1 cellular context compared by ENCODE assay signal in genomic region chr18:76410660-76411417, GRCh38.
TF ChIP-seq lines count a peak whose summit lies in the region.

No MANE protein-coding gene starts in this region.

TF ChIP-seq in GM12878, 131 proteins besides CTCF, POLR2A, EP300 and RAD21 (continued from another document):
- TF ChIP-seq, protein P1, sequence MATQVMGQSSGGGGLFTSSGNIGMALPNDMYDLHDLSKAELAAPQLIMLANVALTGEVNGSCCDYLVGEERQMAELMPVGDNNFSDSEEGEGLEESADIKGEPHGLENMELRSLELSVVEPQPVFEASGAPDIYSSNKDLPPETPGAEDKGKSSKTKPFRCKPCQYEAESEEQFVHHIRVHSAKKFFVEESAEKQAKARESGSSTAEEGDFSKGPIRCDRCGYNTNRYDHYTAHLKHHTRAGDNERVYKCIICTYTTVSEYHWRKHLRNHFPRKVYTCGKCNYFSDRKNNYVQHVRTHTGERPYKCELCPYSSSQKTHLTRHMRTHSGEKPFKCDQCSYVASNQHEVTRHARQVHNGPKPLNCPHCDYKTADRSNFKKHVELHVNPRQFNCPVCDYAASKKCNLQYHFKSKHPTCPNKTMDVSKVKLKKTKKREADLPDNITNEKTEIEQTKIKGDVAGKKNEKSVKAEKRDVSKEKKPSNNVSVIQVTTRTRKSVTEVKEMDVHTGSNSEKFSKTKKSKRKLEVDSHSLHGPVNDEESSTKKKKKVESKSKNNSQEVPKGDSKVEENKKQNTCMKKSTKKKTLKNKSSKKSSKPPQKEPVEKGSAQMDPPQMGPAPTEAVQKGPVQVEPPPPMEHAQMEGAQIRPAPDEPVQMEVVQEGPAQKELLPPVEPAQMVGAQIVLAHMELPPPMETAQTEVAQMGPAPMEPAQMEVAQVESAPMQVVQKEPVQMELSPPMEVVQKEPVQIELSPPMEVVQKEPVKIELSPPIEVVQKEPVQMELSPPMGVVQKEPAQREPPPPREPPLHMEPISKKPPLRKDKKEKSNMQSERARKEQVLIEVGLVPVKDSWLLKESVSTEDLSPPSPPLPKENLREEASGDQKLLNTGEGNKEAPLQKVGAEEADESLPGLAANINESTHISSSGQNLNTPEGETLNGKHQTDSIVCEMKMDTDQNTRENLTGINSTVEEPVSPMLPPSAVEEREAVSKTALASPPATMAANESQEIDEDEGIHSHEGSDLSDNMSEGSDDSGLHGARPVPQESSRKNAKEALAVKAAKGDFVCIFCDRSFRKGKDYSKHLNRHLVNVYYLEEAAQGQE (IDR thresholded peaks at IDR 0.05; ENCODE audit: low read depth, low read length) = no peak
- TF ChIP-seq RAD51 (IDR thresholded peaks at IDR 0.05) (no peak), PAX5 (IDR thresholded peaks at IDR 0.05; ENCODE audit: borderline replicate concordance, low read depth, low read length) (0 out of 2 replicates have a peak, but pooled peaks have one; percentile 11), ZBTB40 (IDR thresholded peaks at IDR 0.05; ENCODE audit: borderline replicate concordance) (no peak), ZSCAN29 (IDR thresholded peaks at IDR 0.05) (no peak), ZBED1 (IDR thresholded peaks at IDR 0.05; ENCODE audit: borderline replicate concordance) (no peak; the same call in 1 of the 2 replicates), STAT1 (conservative IDR thresholded peaks at IDR 0.05) (no peak), DPF2 (IDR thresholded peaks at IDR 0.05) (peak; percentile 84), TCF7 (IDR thresholded peaks at IDR 0.05; ENCODE audit: borderline replicate concordance) (peak; percentile 98), STAT3 (IDR thresholded peaks at IDR 0.05; ENCODE audit: low read depth, low read length) (no peak), BACH1 (IDR thresholded peaks at IDR 0.05; ENCODE audit: borderline replicate concordance) (no peak; the same call in 1 of the 2 replicates), ZNF622 (IDR thresholded peaks at IDR 0.05) (no peak), JUNB (IDR thresholded peaks at IDR 0.05) (peak; percentile 91), CBX3 (IDR thresholded peaks at IDR 0.05; ENCODE audit: borderline replicate concordance, low read depth) (no peak), TBL1XR1 (IDR thresholded peaks at IDR 0.05; ENCODE audit: low read depth, low read length) (no peak), SIN3A (IDR thresholded peaks at IDR 0.05; ENCODE audit: low read depth, low read length) (no peak), RBBP5 (conservative IDR thresholded peaks at IDR 0.05) (no peak), ASH2L (IDR thresholded peaks at IDR 0.05; ENCODE audit: borderline replicate concordance, low read depth) (no peak), CBFB (IDR thresholded peaks at IDR 0.05; ENCODE audit: low read depth) (no peak), ETV6 (conservative IDR thresholded peaks at IDR 0.05 in 1 of 2, IDR thresholded peaks at IDR 0.05 in 1 of 2; ENCODE audit: borderline replicate concordance in 1 of 2, low read depth in 1 of 2) (no peak), CHD4 (IDR thresholded peaks at IDR 0.05) (no peak), BRCA1 (IDR thresholded peaks at IDR 0.05; ENCODE audit: low read depth, low read length) (no peak), MTA3 (IDR thresholded peaks at IDR 0.05; ENCODE audit: borderline replicate concordance, low read length) (peak; percentile 38; the same call in 1 of the 2 replicates), MEF2B (IDR thresholded peaks at IDR 0.05; ENCODE audit: partially characterized antibody, poor library complexity, severe bottlenecking) (peak; percentile 89)
- TF ChIP-seq, protein P2, sequence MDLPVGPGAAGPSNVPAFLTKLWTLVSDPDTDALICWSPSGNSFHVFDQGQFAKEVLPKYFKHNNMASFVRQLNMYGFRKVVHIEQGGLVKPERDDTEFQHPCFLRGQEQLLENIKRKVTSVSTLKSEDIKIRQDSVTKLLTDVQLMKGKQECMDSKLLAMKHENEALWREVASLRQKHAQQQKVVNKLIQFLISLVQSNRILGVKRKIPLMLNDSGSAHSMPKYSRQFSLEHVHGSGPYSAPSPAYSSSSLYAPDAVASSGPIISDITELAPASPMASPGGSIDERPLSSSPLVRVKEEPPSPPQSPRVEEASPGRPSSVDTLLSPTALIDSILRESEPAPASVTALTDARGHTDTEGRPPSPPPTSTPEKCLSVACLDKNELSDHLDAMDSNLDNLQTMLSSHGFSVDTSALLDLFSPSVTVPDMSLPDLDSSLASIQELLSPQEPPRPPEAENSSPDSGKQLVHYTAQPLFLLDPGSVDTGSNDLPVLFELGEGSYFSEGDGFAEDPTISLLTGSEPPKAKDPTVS (IDR thresholded peaks at IDR 0.05; ENCODE audit: low read depth, low read length) = no peak
- TF ChIP-seq, protein P3, sequence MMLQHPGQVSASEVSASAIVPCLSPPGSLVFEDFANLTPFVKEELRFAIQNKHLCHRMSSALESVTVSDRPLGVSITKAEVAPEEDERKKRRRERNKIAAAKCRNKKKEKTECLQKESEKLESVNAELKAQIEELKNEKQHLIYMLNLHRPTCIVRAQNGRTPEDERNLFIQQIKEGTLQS (IDR thresholded peaks at IDR 0.05; ENCODE audit: borderline replicate concordance, extremely low read depth, low read depth, low read length) = no peak
- TF ChIP-seq, protein P4, sequence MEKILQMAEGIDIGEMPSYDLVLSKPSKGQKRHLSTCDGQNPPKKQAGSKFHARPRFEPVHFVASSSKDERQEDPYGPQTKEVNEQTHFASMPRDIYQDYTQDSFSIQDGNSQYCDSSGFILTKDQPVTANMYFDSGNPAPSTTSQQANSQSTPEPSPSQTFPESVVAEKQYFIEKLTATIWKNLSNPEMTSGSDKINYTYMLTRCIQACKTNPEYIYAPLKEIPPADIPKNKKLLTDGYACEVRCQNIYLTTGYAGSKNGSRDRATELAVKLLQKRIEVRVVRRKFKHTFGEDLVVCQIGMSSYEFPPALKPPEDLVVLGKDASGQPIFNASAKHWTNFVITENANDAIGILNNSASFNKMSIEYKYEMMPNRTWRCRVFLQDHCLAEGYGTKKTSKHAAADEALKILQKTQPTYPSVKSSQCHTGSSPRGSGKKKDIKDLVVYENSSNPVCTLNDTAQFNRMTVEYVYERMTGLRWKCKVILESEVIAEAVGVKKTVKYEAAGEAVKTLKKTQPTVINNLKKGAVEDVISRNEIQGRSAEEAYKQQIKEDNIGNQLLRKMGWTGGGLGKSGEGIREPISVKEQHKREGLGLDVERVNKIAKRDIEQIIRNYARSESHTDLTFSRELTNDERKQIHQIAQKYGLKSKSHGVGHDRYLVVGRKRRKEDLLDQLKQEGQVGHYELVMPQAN (conservative IDR thresholded peaks at IDR 0.05) = no peak
- TF ChIP-seq, protein P5, sequence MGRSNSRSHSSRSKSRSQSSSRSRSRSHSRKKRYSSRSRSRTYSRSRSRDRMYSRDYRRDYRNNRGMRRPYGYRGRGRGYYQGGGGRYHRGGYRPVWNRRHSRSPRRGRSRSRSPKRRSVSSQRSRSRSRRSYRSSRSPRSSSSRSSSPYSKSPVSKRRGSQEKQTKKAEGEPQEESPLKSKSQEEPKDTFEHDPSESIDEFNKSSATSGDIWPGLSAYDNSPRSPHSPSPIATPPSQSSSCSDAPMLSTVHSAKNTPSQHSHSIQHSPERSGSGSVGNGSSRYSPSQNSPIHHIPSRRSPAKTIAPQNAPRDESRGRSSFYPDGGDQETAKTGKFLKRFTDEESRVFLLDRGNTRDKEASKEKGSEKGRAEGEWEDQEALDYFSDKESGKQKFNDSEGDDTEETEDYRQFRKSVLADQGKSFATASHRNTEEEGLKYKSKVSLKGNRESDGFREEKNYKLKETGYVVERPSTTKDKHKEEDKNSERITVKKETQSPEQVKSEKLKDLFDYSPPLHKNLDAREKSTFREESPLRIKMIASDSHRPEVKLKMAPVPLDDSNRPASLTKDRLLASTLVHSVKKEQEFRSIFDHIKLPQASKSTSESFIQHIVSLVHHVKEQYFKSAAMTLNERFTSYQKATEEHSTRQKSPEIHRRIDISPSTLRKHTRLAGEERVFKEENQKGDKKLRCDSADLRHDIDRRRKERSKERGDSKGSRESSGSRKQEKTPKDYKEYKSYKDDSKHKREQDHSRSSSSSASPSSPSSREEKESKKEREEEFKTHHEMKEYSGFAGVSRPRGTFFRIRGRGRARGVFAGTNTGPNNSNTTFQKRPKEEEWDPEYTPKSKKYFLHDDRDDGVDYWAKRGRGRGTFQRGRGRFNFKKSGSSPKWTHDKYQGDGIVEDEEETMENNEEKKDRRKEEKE (IDR thresholded peaks at IDR 0.05) = no peak
- TF ChIP-seq, protein P6, sequence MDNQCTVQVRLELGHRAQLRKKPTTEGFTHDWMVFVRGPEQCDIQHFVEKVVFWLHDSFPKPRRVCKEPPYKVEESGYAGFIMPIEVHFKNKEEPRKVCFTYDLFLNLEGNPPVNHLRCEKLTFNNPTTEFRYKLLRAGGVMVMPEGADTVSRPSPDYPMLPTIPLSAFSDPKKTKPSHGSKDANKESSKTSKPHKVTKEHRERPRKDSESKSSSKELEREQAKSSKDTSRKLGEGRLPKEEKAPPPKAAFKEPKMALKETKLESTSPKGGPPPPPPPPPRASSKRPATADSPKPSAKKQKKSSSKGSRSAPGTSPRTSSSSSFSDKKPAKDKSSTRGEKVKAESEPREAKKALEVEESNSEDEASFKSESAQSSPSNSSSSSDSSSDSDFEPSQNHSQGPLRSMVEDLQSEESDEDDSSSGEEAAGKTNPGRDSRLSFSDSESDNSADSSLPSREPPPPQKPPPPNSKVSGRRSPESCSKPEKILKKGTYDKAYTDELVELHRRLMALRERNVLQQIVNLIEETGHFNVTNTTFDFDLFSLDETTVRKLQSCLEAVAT (IDR thresholded peaks at IDR 0.05) = peak; percentile 45; the same call in 1 of the 2 replicates
- TF ChIP-seq, protein P7, sequence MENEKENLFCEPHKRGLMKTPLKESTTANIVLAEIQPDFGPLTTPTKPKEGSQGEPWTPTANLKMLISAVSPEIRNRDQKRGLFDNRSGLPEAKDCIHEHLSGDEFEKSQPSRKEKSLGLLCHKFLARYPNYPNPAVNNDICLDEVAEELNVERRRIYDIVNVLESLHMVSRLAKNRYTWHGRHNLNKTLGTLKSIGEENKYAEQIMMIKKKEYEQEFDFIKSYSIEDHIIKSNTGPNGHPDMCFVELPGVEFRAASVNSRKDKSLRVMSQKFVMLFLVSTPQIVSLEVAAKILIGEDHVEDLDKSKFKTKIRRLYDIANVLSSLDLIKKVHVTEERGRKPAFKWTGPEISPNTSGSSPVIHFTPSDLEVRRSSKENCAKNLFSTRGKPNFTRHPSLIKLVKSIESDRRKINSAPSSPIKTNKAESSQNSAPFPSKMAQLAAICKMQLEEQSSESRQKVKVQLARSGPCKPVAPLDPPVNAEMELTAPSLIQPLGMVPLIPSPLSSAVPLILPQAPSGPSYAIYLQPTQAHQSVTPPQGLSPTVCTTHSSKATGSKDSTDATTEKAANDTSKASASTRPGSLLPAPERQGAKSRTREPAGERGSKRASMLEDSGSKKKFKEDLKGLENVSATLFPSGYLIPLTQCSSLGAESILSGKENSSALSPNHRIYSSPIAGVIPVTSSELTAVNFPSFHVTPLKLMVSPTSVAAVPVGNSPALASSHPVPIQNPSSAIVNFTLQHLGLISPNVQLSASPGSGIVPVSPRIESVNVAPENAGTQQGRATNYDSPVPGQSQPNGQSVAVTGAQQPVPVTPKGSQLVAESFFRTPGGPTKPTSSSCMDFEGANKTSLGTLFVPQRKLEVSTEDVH (IDR thresholded peaks at IDR 0.05; ENCODE audit: low read depth, partially characterized antibody) = peak; percentile 7
- TF ChIP-seq, protein P8, sequence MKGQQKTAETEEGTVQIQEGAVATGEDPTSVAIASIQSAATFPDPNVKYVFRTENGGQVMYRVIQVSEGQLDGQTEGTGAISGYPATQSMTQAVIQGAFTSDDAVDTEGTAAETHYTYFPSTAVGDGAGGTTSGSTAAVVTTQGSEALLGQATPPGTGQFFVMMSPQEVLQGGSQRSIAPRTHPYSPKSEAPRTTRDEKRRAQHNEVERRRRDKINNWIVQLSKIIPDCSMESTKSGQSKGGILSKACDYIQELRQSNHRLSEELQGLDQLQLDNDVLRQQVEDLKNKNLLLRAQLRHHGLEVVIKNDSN (IDR thresholded peaks at IDR 0.05; ENCODE audit: borderline replicate concordance, extremely low read length, insufficient read depth, low read depth, low read length) = no peak
TF ChIP-seq in GM12878: peak in this region for 32.
